Comparison of ENCODE assay signal across 13 cellular contexts in genomic region chr9:132008184-132008781, GRCh38.
DNase-seq lines count a peak whose midpoint lies in the region; ATAC-seq, FAIRE-seq and TF ChIP-seq lines count a peak whose summit lies in the region.
"Had no signal": no experiment of that assay in that cellular context is flagged by ENCODE, and none has a peak within 500 bp of the region (broad histone marks: within the 10 kb centered on the region; RNA-seq: fewer than 3 reads in every experiment).

No MANE protein-coding gene starts in this region.

- peaks cover 4% of the 10 kb centered on the region for H4K20me1 ChIP-seq in endothelial cell of umbilical vein (replicated peaks; ENCODE audit: control insufficient read depth, extremely low read depth, insufficient read depth, low read length)

- H2BK120ac ChIP-seq in trophoblast cell (ENCODE audit: insufficient read depth, low read length, poor library complexity) = no peak overlapping the region

- no peak overlapping the region for H4K12ac ChIP-seq in trophoblast cell (ENCODE audit: low read depth, low read length)

- H3K4ac ChIP-seq in trophoblast cell (ENCODE audit: low read depth, low read length) = no peak overlapping the region

- no peak overlapping the region for H4K91ac ChIP-seq in trophoblast cell (ENCODE audit: low read depth, low read length)

- H4K8ac ChIP-seq in trophoblast cell (ENCODE audit: low read depth, low read length) = no peak overlapping the region

- H3K4me1 ChIP-seq in endothelial cell of umbilical vein (ENCODE audit: control insufficient read depth, extremely low read depth, insufficient read depth, low read length) (peaks cover 8% of the 10 kb centered on the region), trophoblast cell (ENCODE audit: control insufficient read depth in 1 of 2, insufficient read depth in 2 of 2, low read length in 2 of 2) (peaks cover 7 to 9% of the 10 kb centered on the region in 2 experiments), spleen (peaks cover 0 to 46% (median 6%) of the 10 kb centered on the region in 6 donors)

- H3K4me3 ChIP-seq in endothelial cell of umbilical vein (replicated peaks in 1 of 3; ENCODE audit: insufficient read depth in 1 of 3, low read depth in 1 of 3, low read length in 3 of 3) = no peak overlapping the region
- no peak overlapping the region for H3K4me3 ChIP-seq in trophoblast cell (ENCODE audit: low read depth, low read length)
- no peak overlapping the region for H3K4me3 ChIP-seq in spleen
- H3K4me3 ChIP-seq: GM12878 had no signal

- no CpG with 5 or more reads among the region's 8 CpGs for WGBS in trophoblast cell (ENCODE audit: extremely low coverage, insufficient coverage, insufficient read length)
- WGBS in spleen, 5 donors = 81 to 91% (median 85%) methylated on average over 8 of the region's 8 CpGs

- DNase-seq in HCEC 1CT = peak; percentile 83
- DNase-seq in RPMI7951 (ENCODE audit: low read depth) = peak; percentile 72
- DNase-seq in endothelial cell of umbilical vein (ENCODE audit: low read depth, low spot score) = no peak
- DNase-seq in trophoblast cell = no peak
- no peak for DNase-seq in stimulated activated effector memory CD8-positive, alpha-beta T cell treated with anti-CD3 and anti-CD28 coated beads, Interleukin-12 subunit alpha, Interleukin-12 subunit beta, amount 100 ng/mL, for 72 hours (ENCODE audit: low spot score in 2 of 2)
- DNase-seq in spleen = no peak
- no peak for DNase-seq in NCI-H1436 treated with DMSO at 0.1 percent for 48 hours (lab: John Stamatoyannopoulos, UW)
- DNase-seq: activated naive CD8-positive, alpha-beta T cell treated with anti-CD3 and anti-CD28 coated beads, Interleukin-2, amount 50 U/mL, for 24 hours; COR-L47; effector memory CD4-positive, alpha-beta T cell; midbrain; substantia nigra had no signal

- H3K36me3 ChIP-seq in endothelial cell of umbilical vein (ENCODE audit: control insufficient read depth in 2 of 2, extremely low read depth in 1 of 2, insufficient read depth in 2 of 2, low read length in 2 of 2) (peaks cover 0 to 2% of the 10 kb centered on the region in 2 experiments), trophoblast cell (ENCODE audit: control insufficient read depth in 1 of 2, insufficient read depth in 2 of 2, low read length in 2 of 2) (peaks cover 0 to 2% of the 10 kb centered on the region in 2 experiments), spleen (peaks cover 0 to 28% (median 6%) of the 10 kb centered on the region in 6 donors)

- FAIRE-seq in endothelial cell of umbilical vein (lab: Jason Lieb, UNC) = no peak
- FAIRE-seq: GM12878 had no signal

- BruUV-seq in endothelial cell of umbilical vein (replicated peaks; lab: Mats Ljungman, UMichigan) = no TSS peak

- H3K27me3 ChIP-seq in endothelial cell of umbilical vein (ENCODE audit: control insufficient read depth in 2 of 2, insufficient read depth in 2 of 2, low read length in 2 of 2) = no peaks in the 10 kb centered on the region
- no peaks in the 10 kb centered on the region for H3K27me3 ChIP-seq in trophoblast cell (ENCODE audit: insufficient read depth, low read length)
- no peaks in the 10 kb centered on the region for H3K27me3 ChIP-seq in spleen (replicated peaks in 1 of 7)

- H2AFZ ChIP-seq in endothelial cell of umbilical vein (ENCODE audit: low read depth, low read length) (no peak overlapping the region), trophoblast cell (ENCODE audit: insufficient read depth, low read length, poor library complexity) (no peak overlapping the region)

- no peak overlapping the region for H3K9ac ChIP-seq in endothelial cell of umbilical vein (replicated peaks; ENCODE audit: extremely low read depth, insufficient read depth, low read length)
- no peak overlapping the region for H3K9ac ChIP-seq in trophoblast cell (ENCODE audit: low read length)

- H3K79me1 ChIP-seq in trophoblast cell (ENCODE audit: low read length) = no peaks in the 10 kb centered on the region

- POLR2A ChIA-PET in endothelial cell of umbilical vein (lab: Charles Lee) = no interaction called here

- dilution Hi-C loops in endothelial cell of umbilical vein (cut with MboI; ENCODE audit: extremely low pct_ligation_motif_present, low sequenced_read_pairs) = no loop called here

- no peak overlapping the region for H2AK5ac ChIP-seq in trophoblast cell (ENCODE audit: low read length)

- peaks cover 9% of the 10 kb centered on the region for H3K36me3 Mint-ChIP-seq in stimulated activated effector memory CD8-positive, alpha-beta T cell treated with anti-CD3 and anti-CD28 coated beads, Interleukin-12 subunit alpha, Interleukin-12 subunit beta, amount 100 ng/mL, for 72 hours

- H2BK5ac ChIP-seq in trophoblast cell (ENCODE audit: low read depth, low read length, poor library complexity) = no peak overlapping the region

- peaks cover 62% of the 10 kb centered on the region for H3K4me1 Mint-ChIP-seq in stimulated activated effector memory CD8-positive, alpha-beta T cell treated with anti-CD3 and anti-CD28 coated beads, Interleukin-12 subunit alpha, Interleukin-12 subunit beta, amount 100 ng/mL, for 72 hours

- H3K9me1 ChIP-seq in endothelial cell of umbilical vein (replicated peaks; ENCODE audit: control insufficient read depth, extremely low read depth, insufficient read depth, low read length) = no peaks in the 10 kb centered on the region

- no peak overlapping the region for H3K14ac ChIP-seq in trophoblast cell (ENCODE audit: low read length)

- H3K4me2 ChIP-seq in endothelial cell of umbilical vein (ENCODE audit: insufficient read depth, low read length) (no peak overlapping the region), trophoblast cell (ENCODE audit: low read length) (no peak overlapping the region)

- H2BK12ac ChIP-seq in trophoblast cell (ENCODE audit: low read length) = no peak overlapping the region

- CTCF ChIA-PET in endothelial cell of umbilical vein (lab: Charles Lee) = interaction anchor here (0.7 to 1.2 kb wide), 2 partner anchors 12 to 27 kb away, joined by 3 read pairs; no protein-coding TSS in a partner anchor

- no peak overlapping the region for H3K4me3 Mint-ChIP-seq in stimulated activated effector memory CD8-positive, alpha-beta T cell treated with anti-CD3 and anti-CD28 coated beads, Interleukin-12 subunit alpha, Interleukin-12 subunit beta, amount 100 ng/mL, for 72 hours
- H3K4me3 Mint-ChIP-seq: activated naive CD8-positive, alpha-beta T cell treated with anti-CD3 and anti-CD28 coated beads, Interleukin-2, amount 50 U/mL, for 24 hours had no signal

- H3K9me3 Mint-ChIP-seq in stimulated activated effector memory CD8-positive, alpha-beta T cell treated with anti-CD3 and anti-CD28 coated beads, Interleukin-12 subunit alpha, Interleukin-12 subunit beta, amount 100 ng/mL, for 72 hours = no peaks in the 10 kb centered on the region
- H3K9me3 Mint-ChIP-seq: activated naive CD8-positive, alpha-beta T cell treated with anti-CD3 and anti-CD28 coated beads, Interleukin-2, amount 50 U/mL, for 24 hours had no signal

- no peak for ATAC-seq in stimulated activated effector memory CD8-positive, alpha-beta T cell treated with anti-CD3 and anti-CD28 coated beads, Interleukin-12 subunit alpha, Interleukin-12 subunit beta, amount 100 ng/mL, for 72 hours
- ATAC-seq: activated naive CD8-positive, alpha-beta T cell treated with anti-CD3 and anti-CD28 coated beads, Interleukin-2, amount 50 U/mL, for 24 hours; GM12878 had no signal

- no peak for TF ChIP-seq CTCF in endothelial cell of umbilical vein (IDR thresholded peaks at IDR 0.05; ENCODE audit: extremely low read depth in 1 of 2, insufficient read depth in 1 of 2, low read depth in 1 of 2, low read length in 2 of 2)
- no peak for TF ChIP-seq CTCF in spleen (IDR thresholded peaks at IDR 0.05 in 8 of 11, conservative IDR thresholded peaks at IDR 0.05 in 3 of 11)

- H3K23ac ChIP-seq in trophoblast cell (ENCODE audit: low read length) = peak overlapping the region; percentile 76

- H3K79me2 ChIP-seq in endothelial cell of umbilical vein (ENCODE audit: control insufficient read depth, insufficient read depth, low read length) = no peaks in the 10 kb centered on the region
- H3K79me2 ChIP-seq in trophoblast cell (ENCODE audit: control insufficient read depth, insufficient read depth, low read length, poor library complexity) = no peaks in the 10 kb centered on the region

- H3K9me3 ChIP-seq in endothelial cell of umbilical vein (replicated peaks; ENCODE audit: control insufficient read depth, insufficient read depth, low read length) = no peaks in the 10 kb centered on the region
- no peaks in the 10 kb centered on the region for H3K9me3 ChIP-seq in trophoblast cell (ENCODE audit: insufficient read depth, low read depth, low read length)
- no peaks in the 10 kb centered on the region for H3K9me3 ChIP-seq in spleen

- H3K27ac ChIP-seq in endothelial cell of umbilical vein (ENCODE audit: insufficient read depth, low read depth, low read length) (no peak overlapping the region), trophoblast cell (ENCODE audit: low read depth, low read length) (no peak overlapping the region), spleen (no peak overlapping the region)

- intact Hi-C loops in endothelial cell of umbilical vein (cut with micrococcal nuclease) (no loop called here), spleen (cut with DNase I; ENCODE audit: low total_unique reads) (no loop called here)

- H3K27ac Mint-ChIP-seq in stimulated activated effector memory CD8-positive, alpha-beta T cell treated with anti-CD3 and anti-CD28 coated beads, Interleukin-12 subunit alpha, Interleukin-12 subunit beta, amount 100 ng/mL, for 72 hours = no peak overlapping the region
- H3K27ac Mint-ChIP-seq: activated naive CD8-positive, alpha-beta T cell treated with anti-CD3 and anti-CD28 coated beads, Interleukin-2, amount 50 U/mL, for 24 hours had no signal

- no peak overlapping the region for H3K18ac ChIP-seq in trophoblast cell (ENCODE audit: low read length)

- TF ChIP-seq POLR2A in endothelial cell of umbilical vein (IDR thresholded peaks at IDR 0.05; ENCODE audit: low read depth, low read length) = no peak
- TF ChIP-seq POLR2A in spleen (IDR thresholded peaks at IDR 0.05) = no peak

TF ChIP-seq in endothelial cell of umbilical vein, 7 proteins besides CTCF, POLR2A, EP300 and RAD21:
- TF ChIP-seq MYC (IDR thresholded peaks at IDR 0.05; ENCODE audit: low read depth, low read length) (no peak), FOS (IDR thresholded peaks at IDR 0.05; ENCODE audit: borderline replicate concordance, insufficient read depth, low read length) (peak; percentile 66), GATA2 (IDR thresholded peaks at IDR 0.05; ENCODE audit: insufficient read depth, insufficient read length, low read depth, low read length) (peak; percentile 87)
TF ChIP-seq in endothelial cell of umbilical vein: peak in this region for 2.

Comparison
In these comparisons a context has a peak if more than half of its experiments do, and no peak if none do; other contexts are left out.
1. DNase-seq: peak in HCEC 1CT (single experiment) and RPMI7951 (single experiment); none in endothelial cell of umbilical vein (single experiment), trophoblast cell (0 of 2), stimulated activated effector memory CD8-positive, alpha-beta T cell treated with anti-CD3 and anti-CD28 coated beads, Interleukin-12 subunit alpha, Interleukin-12 subunit beta, amount 100 ng/mL, for 72 hours (0 of 2), spleen (single experiment) and NCI-H1436 treated with DMSO at 0.1 percent for 48 hours (single experiment).